Comparison of ENCODE assay signal across 8 cellular contexts in the genomic region with DNA sequence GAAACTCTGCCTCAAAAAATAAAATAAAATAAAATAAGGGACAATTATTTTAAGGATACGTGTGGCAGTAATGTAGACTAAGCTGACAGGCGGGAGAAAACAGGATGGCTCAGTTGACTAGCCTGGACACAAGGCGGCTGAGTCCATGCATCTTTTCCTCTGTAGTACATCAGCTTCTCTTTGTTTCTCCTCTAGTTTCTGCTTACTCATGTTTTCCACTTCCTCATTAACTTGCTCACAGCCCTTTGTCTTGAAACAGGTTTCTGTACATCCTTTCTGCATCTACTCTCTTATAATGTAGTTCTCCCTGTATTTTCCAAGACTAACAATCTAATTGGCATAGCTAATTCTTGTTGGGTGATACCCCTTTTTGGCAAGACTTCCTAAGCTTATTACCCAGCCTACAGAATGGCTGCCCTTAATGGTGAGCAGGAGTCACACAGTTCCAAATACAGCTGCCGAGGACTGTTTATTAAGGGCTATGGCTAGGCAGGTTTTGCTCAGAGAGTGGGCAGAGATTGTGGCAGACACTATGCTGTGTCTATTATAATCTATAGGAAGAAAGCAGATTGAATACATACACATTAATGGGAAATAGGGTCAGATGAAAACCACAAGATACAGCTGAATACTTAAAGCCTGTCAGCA. TPM values are rescaled to one million over a fixed set of nuclear protein-coding genes. Genes with fewer than 3 reads are reported as not detected.
DNase-seq lines count a peak whose midpoint lies in the region; ATAC-seq and TF ChIP-seq lines count a peak whose summit lies in the region.

No MANE protein-coding gene starts in this region.

- H3K36me3 ChIP-seq in mesodermal cell (ENCODE audit: control insufficient read depth, insufficient read depth, low read length) (peaks cover 17% of the 10 kb centered on the region), tibial artery (peaks cover 5 to 26% (median 9%) of the 10 kb centered on the region in 3 donors), SJCRH30 (no peaks in the 10 kb centered on the region; the same call in 1 of the 2 replicates)

- peak; percentile 83 to 85 for DNase-seq in AML-193 (lab: John Stamatoyannopoulos, UW)
- DNase-seq in SW480 (ENCODE audit: low spot score) = peak; percentile 48
- no peak for DNase-seq in tibial artery
- no peak for DNase-seq in SJCRH30
- no peak for DNase-seq in middle frontal gyrus (ENCODE audit: extremely low spot score, low spot score)

- H3K27me3 ChIP-seq in tibial artery (no peaks in the 10 kb centered on the region), SJCRH30 (no peaks in the 10 kb centered on the region)

- 100% methylated on average over 1 to 2 of the region's 4 CpGs for WGBS in mesodermal cell (ENCODE audit: insufficient coverage in 2 of 2), 2 experiments

- intact Hi-C loops in tibial artery (cut with DNase I; ENCODE audit: low total_unique reads) = no loop called here

- H3K4me1 ChIP-seq in mesodermal cell (ENCODE audit: control insufficient read depth, insufficient read depth, low read length, poor library complexity, severe bottlenecking) (peaks cover 3% of the 10 kb centered on the region), tibial artery (no peaks in the 10 kb centered on the region), SJCRH30 (no peaks in the 10 kb centered on the region)

- H3K9me3 ChIP-seq in mesodermal cell (ENCODE audit: control insufficient read depth, low read length) (no peaks in the 10 kb centered on the region), tibial artery (no peaks in the 10 kb centered on the region), SJCRH30 (replicated peaks) (no peaks in the 10 kb centered on the region)

- ATAC-seq in GM18870 (IDR thresholded peaks at IDR 0.05; ENCODE audit: unreplicated experiment) (peak; percentile 95), HG03159 (IDR thresholded peaks at IDR 0.05; ENCODE audit: unreplicated experiment) (peak; percentile 80)

- H3K27ac ChIP-seq in mesodermal cell (ENCODE audit: low read depth, low read length, severe bottlenecking) (peak overlapping the region; percentile 43), tibial artery (no peak overlapping the region), SJCRH30 (no peak overlapping the region)

- H3K4me3 ChIP-seq in mesodermal cell (ENCODE audit: extremely low read depth, insufficient read depth, low read length, poor library complexity, severe bottlenecking) (no peak overlapping the region), tibial artery (no peak overlapping the region), SJCRH30 (no peak overlapping the region)

- no peak for TF ChIP-seq CTCF in tibial artery (IDR thresholded peaks at IDR 0.05)

RNA-seq across cellular contexts. Expression of gene KLF5, which starts 58.7 kb away (rescaled TPM):
- 7.0 TPM for polyA plus RNA-seq in mesodermal cell (2013, experiment 1 of 2)
- 8.5 TPM for polyA plus RNA-seq in mesodermal cell (2013, experiment 2 of 2)
- total RNA-seq in SJCRH30 (2014; rRNA removed; shearing (Covaris generic)) = 7.3 and 8.3 TPM in 2 replicates

Comparison
In these comparisons a context has a peak if more than half of its experiments do, and no peak if none do; other contexts are left out.
1. DNase-seq: peak in AML-193 (2 of 2) and SW480 (single experiment); none in tibial artery (0 of 2), SJCRH30 (0 of 2) and middle frontal gyrus (single experiment).